29 cellular contexts compared by ENCODE assay signal in genomic region chr7:135899458-135899857, GRCh38.
"Had no signal": no experiment of that assay in that cellular context is flagged by ENCODE, and none has a peak within 500 bp of the region (broad histone marks: within the 10 kb centered on the region; RNA-seq: fewer than 3 reads in every experiment).

No MANE protein-coding gene starts in this region.

- H3K4me1 Mint-ChIP-seq: naive B cell; nephron; neural progenitor cell; stimulated activated memory B cell treated with anti-CD40 and anti-IgM and Interleukin-4, amounts not matched to agents 10 μg/mL and 1 μg/mL and 100 μg/mL, for 72 hours; stimulated activated naive CD8-positive, alpha-beta T cell treated with anti-CD3 and anti-CD28 coated beads, Interleukin-15, amount 100 ng/mL, for 72 hours had no signal

- H2AFZ ChIP-seq: neural progenitor cell had no signal

- H3K27me3 ChIP-seq: neural progenitor cell, pancreas, right atrium auricular region, spleen, suprapubic skin, testis, tibial artery, transverse colon, upper lobe of right lung, uterus had no signal

- H3K36me3 Mint-ChIP-seq: naive B cell; neural progenitor cell; stimulated activated memory B cell treated with anti-CD40 and anti-IgM and Interleukin-4, amounts not matched to agents 10 μg/mL and 1 μg/mL and 100 μg/mL, for 72 hours; type B pancreatic cell had no signal

- H3K27ac Mint-ChIP-seq: naive B cell; nephron; neural progenitor cell; stimulated activated memory B cell treated with anti-CD40 and anti-IgM and Interleukin-4, amounts not matched to agents 10 μg/mL and 1 μg/mL and 100 μg/mL, for 72 hours; stimulated activated naive CD8-positive, alpha-beta T cell treated with anti-CD3 and anti-CD28 coated beads, Interleukin-15, amount 100 ng/mL, for 72 hours; type B pancreatic cell had no signal

- DNase-seq: naive B cell; occipital lobe; pancreas; retina; spleen; stimulated activated CD4-positive, alpha-beta T cell treated with anti-CD3 and anti-CD28 coated beads, Interleukin-12 subunit alpha, Interleukin-12 subunit beta, amount 100 ng/mL, for 4 hours; stimulated activated CD4-positive, alpha-beta T cell treated with anti-CD3 and anti-CD28 coated beads, Interleukin-1b, Interleukin-23, amount 100 ng/mL, for 48 hours; stimulated activated CD4-positive, alpha-beta T cell treated with anti-CD3 and anti-CD28 coated beads, Interleukin-4, amount 100 ng/mL, for 1 hour; stimulated activated CD4-positive, alpha-beta T cell treated with anti-CD3 and anti-CD28 coated beads, Interleukin-4, amount 100 ng/mL, for 4 hours; stimulated activated CD8-positive, alpha-beta memory T cell treated with anti-CD3 and anti-CD28 coated beads, Interleukin-4, amount 100 ng/mL, for 48 hours; stimulated activated naive CD4-positive, alpha-beta T cell; stimulated activated naive CD8-positive, alpha-beta T cell treated with anti-CD3 and anti-CD28 coated beads, Interleukin-15, amount 100 ng/mL, for 72 hours; stimulated activated naive CD8-positive, alpha-beta T cell treated with anti-CD3 and anti-CD28 coated beads, Interleukin-15, Interleukin-2, amounts not matched to agents 100 U/mL and 50 U/mL, for 24 hours; substantia nigra; testis; tibial artery; transverse colon; upper lobe of right lung; uterus had no signal

- H3K4me1 ChIP-seq: pancreas, prostate gland, right atrium auricular region, spleen, suprapubic skin, testis, tibial artery, transverse colon, upper lobe of right lung, uterus had no signal

- H3K27me3 Mint-ChIP-seq: naive B cell; stimulated activated memory B cell treated with anti-CD40 and anti-IgM and Interleukin-4, amounts not matched to agents 10 μg/mL and 1 μg/mL and 100 μg/mL, for 72 hours; stimulated activated naive CD8-positive, alpha-beta T cell treated with anti-CD3 and anti-CD28 coated beads, Interleukin-15, amount 100 ng/mL, for 72 hours; type B pancreatic cell had no signal

- H3K9ac ChIP-seq: neural progenitor cell had no signal

- ATAC-seq: pancreas; sciatic nerve; stimulated activated memory B cell treated with anti-CD40 and anti-IgM and Interleukin-4, amounts not matched to agents 10 μg/mL and 1 μg/mL and 100 μg/mL, for 72 hours; stimulated activated naive CD8-positive, alpha-beta T cell treated with anti-CD3 and anti-CD28 coated beads, Interleukin-15, amount 100 ng/mL, for 72 hours; stimulated activated naive CD8-positive, alpha-beta T cell treated with anti-CD3 and anti-CD28 coated beads, Interleukin-15, Interleukin-2, amounts not matched to agents 100 U/mL and 50 U/mL, for 24 hours; upper lobe of right lung had no signal

- H3K4me2 ChIP-seq: neural progenitor cell, smooth muscle cell had no signal

- H3K4me3 ChIP-seq: neural progenitor cell, pancreas, prostate gland, right atrium auricular region, skin epidermis, smooth muscle cell, spleen, suprapubic skin, testis, tibial artery, transverse colon, upper lobe of right lung, uterus had no signal

- H3K4me3 Mint-ChIP-seq: naive B cell; nephron; neural progenitor cell; stimulated activated memory B cell treated with anti-CD40 and anti-IgM and Interleukin-4, amounts not matched to agents 10 μg/mL and 1 μg/mL and 100 μg/mL, for 72 hours; stimulated activated naive CD8-positive, alpha-beta T cell treated with anti-CD3 and anti-CD28 coated beads, Interleukin-15, amount 100 ng/mL, for 72 hours; type B pancreatic cell had no signal

- H3K9me3 Mint-ChIP-seq: nephron; neural progenitor cell; stimulated activated naive CD8-positive, alpha-beta T cell treated with anti-CD3 and anti-CD28 coated beads, Interleukin-15, amount 100 ng/mL, for 72 hours had no signal

- H3K9me3 ChIP-seq: pancreas, prostate gland, right atrium auricular region, spleen, suprapubic skin, testis, tibial artery, transverse colon, upper lobe of right lung, uterus had no signal

- H3K36me3 ChIP-seq: neural progenitor cell, pancreas, prostate gland, right atrium auricular region, spleen, suprapubic skin, tibial artery, transverse colon, upper lobe of right lung, uterus had no signal

- H3K27ac ChIP-seq: neural progenitor cell, pancreas, prostate gland, right atrium auricular region, skin epidermis, spleen, suprapubic skin, testis, tibial artery, transverse colon, upper lobe of right lung, uterus had no signal
